ENCODE assay signal across 22 cellular contexts in genomic region chr4:79184461-79184860, GRCh38.
"Had no signal": no experiment of that assay in that cellular context is flagged by ENCODE, and none has a peak within 500 bp of the region (broad histone marks: within the 10 kb centered on the region; RNA-seq: fewer than 3 reads in every experiment).

No MANE protein-coding gene starts in this region.

- H3K27ac Mint-ChIP-seq: immature natural killer cell; naive B cell; nephron progenitor cell; stimulated activated naive B cell treated with anti-CD40 and anti-IgM and Interleukin-4, amounts not matched to agents 10 μg/mL and 1 μg/mL and 100 μg/mL, for 72 hours; stimulated activated naive CD8-positive, alpha-beta T cell treated with anti-CD3 and anti-CD28 coated beads, Interleukin-15, amount 100 ng/mL, for 72 hours had no signal

- H3K4me3 ChIP-seq: coronary artery, heart left ventricle, left ventricle myocardium inferior, lung, right atrium auricular region, sigmoid colon, skin epidermis, testis, transverse colon had no signal

- H3K4me1 ChIP-seq: heart left ventricle, left ventricle myocardium inferior, right atrium auricular region, testis, transverse colon had no signal

- FAIRE-seq: keratinocyte had no signal

- H3K9me3 ChIP-seq: left ventricle myocardium inferior, right atrium auricular region, sigmoid colon, testis, transverse colon had no signal

- ATAC-seq: heart left ventricle; stimulated activated naive B cell treated with anti-CD40 and anti-IgM and Interleukin-4, amounts not matched to agents 10 μg/mL and 1 μg/mL and 100 μg/mL, for 72 hours; stimulated activated naive CD8-positive, alpha-beta T cell treated with anti-CD3 and anti-CD28 coated beads, Interleukin-15, amount 100 ng/mL, for 72 hours had no signal

- H3K27me3 ChIP-seq: heart left ventricle, right atrium auricular region, sigmoid colon, testis, transverse colon had no signal

- H3K4me3 Mint-ChIP-seq: immature natural killer cell; naive B cell; nephron progenitor cell; stimulated activated naive B cell treated with anti-CD40 and anti-IgM and Interleukin-4, amounts not matched to agents 10 μg/mL and 1 μg/mL and 100 μg/mL, for 72 hours; stimulated activated naive CD8-positive, alpha-beta T cell treated with anti-CD3 and anti-CD28 coated beads, Interleukin-15, amount 100 ng/mL, for 72 hours had no signal

- H3K36me3 Mint-ChIP-seq: naive B cell; stimulated activated naive B cell treated with anti-CD40 and anti-IgM and Interleukin-4, amounts not matched to agents 10 μg/mL and 1 μg/mL and 100 μg/mL, for 72 hours had no signal

- DNase-seq: effector CD8-positive, alpha-beta T cell; foreskin melanocyte; heart left ventricle; hippocampal formation; immature natural killer cell; left ventricle myocardium inferior; mesenchymal stem cell; naive B cell; nephron progenitor cell; posterior cingulate gyrus; sigmoid colon; stimulated activated CD4-positive, alpha-beta T cell treated with anti-CD3 and anti-CD28 coated beads, Interleukin-2, amount 100 ng/mL, for 24 hours; stimulated activated CD4-positive, alpha-beta T cell treated with anti-CD3 and anti-CD28 coated beads, Interleukin-4, amount 100 ng/mL, for 4 hours; stimulated activated naive B cell treated with anti-CD40 and anti-IgM and Interleukin-4, amounts not matched to agents 10 μg/mL and 1 μg/mL and 100 μg/mL, for 72 hours; stimulated activated naive CD8-positive, alpha-beta T cell treated with anti-CD3 and anti-CD28 coated beads, Interleukin-15, amount 100 ng/mL, for 72 hours; testis; transverse colon had no signal

- H3K36me3 ChIP-seq: heart left ventricle, left ventricle myocardium inferior, right atrium auricular region, sigmoid colon, transverse colon had no signal

- H3K27ac ChIP-seq: coronary artery, heart left ventricle, left ventricle myocardium inferior, right atrium auricular region, sigmoid colon, skin epidermis, testis, transverse colon had no signal

- H3K27me3 Mint-ChIP-seq: naive B cell; stimulated activated naive B cell treated with anti-CD40 and anti-IgM and Interleukin-4, amounts not matched to agents 10 μg/mL and 1 μg/mL and 100 μg/mL, for 72 hours; stimulated activated naive CD8-positive, alpha-beta T cell treated with anti-CD3 and anti-CD28 coated beads, Interleukin-15, amount 100 ng/mL, for 72 hours had no signal

- H3K4me1 Mint-ChIP-seq: immature natural killer cell; naive B cell; stimulated activated naive CD8-positive, alpha-beta T cell treated with anti-CD3 and anti-CD28 coated beads, Interleukin-15, amount 100 ng/mL, for 72 hours had no signal
